8 cellular contexts compared by ENCODE assay signal in genomic region chr10:119608316-119609155, GRCh38. TPM values are rescaled to one million over a fixed set of nuclear protein-coding genes. Genes with fewer than 3 reads are reported as not detected.
DNase-seq lines count a peak whose midpoint lies in the region; ATAC-seq and TF ChIP-seq lines count a peak whose summit lies in the region.
"Had no signal": no experiment of that assay in that cellular context is flagged by ENCODE, and none has a peak within 500 bp of the region (broad histone marks: within the 10 kb centered on the region; RNA-seq: fewer than 3 reads in every experiment).

No MANE protein-coding gene starts in this region.

- peak; percentile 86 for DNase-seq in G401 (ENCODE audit: low spot score)
- peak; percentile 48 for DNase-seq in NCI-H146 treated with DMSO at 0.1 percent for 48 hours (lab: John Stamatoyannopoulos, UW; ENCODE audit: unreplicated experiment)
- DNase-seq in activated T-cell treated with anti-CD3 and anti-CD28 coated beads, Interleukin-2, amount 50 U/mL, for 72 hours = peak; percentile 10 to 13
- DNase-seq in glutamatergic neuron = peak; percentile 29
- no peak for DNase-seq in progenitor cell of endocrine pancreas (ENCODE audit: low spot score, unreplicated experiment)
- no peak for DNase-seq in NCI-H1048 (lab: John Stamatoyannopoulos, UW)
- no peak for DNase-seq in mesothelial cell of epicardium (ENCODE audit: low spot score in 2 of 2, unreplicated experiment in 2 of 2)
- DNase-seq: activated B cell treated with CpG ODN at 0.5 μM for 24 hours had no signal

- TF ChIP-seq CTCF in glutamatergic neuron (IDR thresholded peaks at IDR 0.05; ENCODE audit: partially characterized antibody, unreplicated experiment) (no peak), progenitor cell of endocrine pancreas (IDR thresholded peaks at IDR 0.05; ENCODE audit: unreplicated experiment) (peak; percentile 64), mesothelial cell of epicardium (IDR thresholded peaks at IDR 0.05; ENCODE audit: unreplicated experiment) (no peak)

- H3K36me3 Mint-ChIP-seq in activated T-cell treated with anti-CD3 and anti-CD28 coated beads, Interleukin-2, amount 50 U/mL, for 72 hours (ENCODE audit: insufficient read depth in 2 of 2) = no peaks in the 10 kb centered on the region
- H3K36me3 Mint-ChIP-seq in glutamatergic neuron (ENCODE audit: unreplicated experiment) (peaks cover 10% of the 10 kb centered on the region), progenitor cell of endocrine pancreas (ENCODE audit: insufficient read depth) (no peaks in the 10 kb centered on the region), mesothelial cell of epicardium (no peaks in the 10 kb centered on the region)

- in situ Hi-C loops in G401 (cut with HindIII; ENCODE audit: low sequenced_read_pairs) = no loop called here

- no peaks in the 10 kb centered on the region for H3K9me3 Mint-ChIP-seq in activated T-cell treated with anti-CD3 and anti-CD28 coated beads, Interleukin-2, amount 50 U/mL, for 72 hours
- H3K9me3 Mint-ChIP-seq in glutamatergic neuron (ENCODE audit: unreplicated experiment) (peaks cover 5% of the 10 kb centered on the region), progenitor cell of endocrine pancreas (ENCODE audit: low read depth) (peaks cover 6% of the 10 kb centered on the region), mesothelial cell of epicardium (peaks cover 8% of the 10 kb centered on the region)
- H3K9me3 Mint-ChIP-seq: activated B cell treated with CpG ODN at 0.5 μM for 24 hours had no signal

- ATAC-seq in activated T-cell treated with anti-CD3 and anti-CD28 coated beads, Interleukin-2, amount 50 U/mL, for 72 hours (replicated peaks in 1 of 2) = peak in 1 of 2 donors; percentile 62

- H3K4me3 Mint-ChIP-seq in activated T-cell treated with anti-CD3 and anti-CD28 coated beads, Interleukin-2, amount 50 U/mL, for 72 hours = peak overlapping the region; percentile 24 to 54
- no peak overlapping the region for H3K4me3 Mint-ChIP-seq in glutamatergic neuron (ENCODE audit: unreplicated experiment)
- no peak overlapping the region for H3K4me3 Mint-ChIP-seq in progenitor cell of endocrine pancreas (ENCODE audit: low read depth)
- no peak overlapping the region for H3K4me3 Mint-ChIP-seq in mesothelial cell of epicardium
- H3K4me3 Mint-ChIP-seq: activated B cell treated with CpG ODN at 0.5 μM for 24 hours had no signal

- peaks cover 12% of the 10 kb centered on the region for H3K4me1 Mint-ChIP-seq in activated T-cell treated with anti-CD3 and anti-CD28 coated beads, Interleukin-2, amount 50 U/mL, for 72 hours (ENCODE audit: low read depth)
- H3K4me1 Mint-ChIP-seq in glutamatergic neuron (ENCODE audit: low read depth, unreplicated experiment) (peaks cover 1% of the 10 kb centered on the region), progenitor cell of endocrine pancreas (ENCODE audit: low read depth) (peaks cover 2% of the 10 kb centered on the region), mesothelial cell of epicardium (peaks cover 2% of the 10 kb centered on the region)

- no peak overlapping the region for H3K27ac Mint-ChIP-seq in activated T-cell treated with anti-CD3 and anti-CD28 coated beads, Interleukin-2, amount 50 U/mL, for 72 hours
- H3K27ac Mint-ChIP-seq in glutamatergic neuron (ENCODE audit: unreplicated experiment) (no peak overlapping the region), progenitor cell of endocrine pancreas (no peak overlapping the region), mesothelial cell of epicardium (no peak overlapping the region)
- H3K27ac Mint-ChIP-seq: activated B cell treated with CpG ODN at 0.5 μM for 24 hours had no signal

- H3K27me3 Mint-ChIP-seq in activated T-cell treated with anti-CD3 and anti-CD28 coated beads, Interleukin-2, amount 50 U/mL, for 72 hours (ENCODE audit: low read depth) = peaks cover 5% of the 10 kb centered on the region
- H3K27me3 Mint-ChIP-seq in glutamatergic neuron (ENCODE audit: unreplicated experiment) (peaks cover 3% of the 10 kb centered on the region), progenitor cell of endocrine pancreas (peaks cover 13% of the 10 kb centered on the region), mesothelial cell of epicardium (ENCODE audit: low read depth) (peaks cover 3% of the 10 kb centered on the region)

RNA-seq across cellular contexts. Expression of gene TIAL1, which starts 11.8 kb away (rescaled TPM):
- total RNA-seq in G401 (2014; rRNA removed; shearing (Covaris generic)) = 27.5 and 61.6 TPM in 2 replicates
- 100 to 1,000 TPM; 201 to 224 TPM for total RNA-seq in activated T-cell treated with anti-CD3 and anti-CD28 coated beads, Interleukin-2, amount 50 U/mL, for 72 hours
- total RNA-seq in glutamatergic neuron (ENCODE audit: unreplicated experiment) = 216 TPM
- total RNA-seq in progenitor cell of endocrine pancreas = 177 and 189 TPM in 2 replicates
- 191 to 204 TPM (median 192 TPM) in 3 replicates for total RNA-seq in mesothelial cell of epicardium

RNA-seq across cellular contexts. Expression of gene BAG3, which starts 42.6 kb away (rescaled TPM):
- total RNA-seq in G401 (2014; rRNA removed; shearing (Covaris generic)) = 8.5 and 14.6 TPM in 2 replicates
- 10 to 100 TPM; 16.4 to 22.1 TPM for total RNA-seq in activated T-cell treated with anti-CD3 and anti-CD28 coated beads, Interleukin-2, amount 50 U/mL, for 72 hours
- 15.7 TPM for total RNA-seq in glutamatergic neuron (ENCODE audit: unreplicated experiment)
- total RNA-seq in progenitor cell of endocrine pancreas = 18.0 and 19.2 TPM in 2 replicates
- 22.2 to 23.3 TPM (median 23.0 TPM) in 3 replicates for total RNA-seq in mesothelial cell of epicardium

Comparison
In these comparisons a context has a peak if more than half of its experiments do, and no peak if none do; other contexts are left out.
1. DNase-seq: peak in G401 (single experiment), NCI-H146 treated with DMSO at 0.1 percent for 48 hours (single experiment), activated T-cell treated with anti-CD3 and anti-CD28 coated beads, Interleukin-2, amount 50 U/mL, for 72 hours (2 of 2) and glutamatergic neuron (single experiment); none in progenitor cell of endocrine pancreas (single experiment), NCI-H1048 (single experiment) and mesothelial cell of epicardium (0 of 2).
2. H3K4me3 Mint-ChIP-seq: peak in activated T-cell treated with anti-CD3 and anti-CD28 coated beads, Interleukin-2, amount 50 U/mL, for 72 hours (2 of 2); none in glutamatergic neuron (single experiment), progenitor cell of endocrine pancreas (single experiment) and mesothelial cell of epicardium (single experiment).